ENCODE assay signal across 1 cellular context in genomic region chrX:32520789-32521188, GRCh38.
TF ChIP-seq lines count a peak whose summit lies in the region.

No MANE protein-coding gene starts in this region.

TF ChIP-seq in GM12878, 131 proteins besides CTCF, POLR2A, EP300 and RAD21 (continued from another document):
- no peak for TF ChIP-seq CUX1 (IDR thresholded peaks at IDR 0.05; ENCODE audit: insufficient replicate concordance, low read depth, low read length)
- TF ChIP-seq SP1 (IDR thresholded peaks at IDR 0.05; ENCODE audit: low read depth, low read length), result no peak
- peak; percentile 56; the same call in 1 of the 2 replicates for TF ChIP-seq SPI1 (IDR thresholded peaks at IDR 0.05; ENCODE audit: borderline replicate concordance, insufficient read depth, low read depth, low read length)
